ENCODE assay signal across 1 cellular context in the genomic region with DNA sequence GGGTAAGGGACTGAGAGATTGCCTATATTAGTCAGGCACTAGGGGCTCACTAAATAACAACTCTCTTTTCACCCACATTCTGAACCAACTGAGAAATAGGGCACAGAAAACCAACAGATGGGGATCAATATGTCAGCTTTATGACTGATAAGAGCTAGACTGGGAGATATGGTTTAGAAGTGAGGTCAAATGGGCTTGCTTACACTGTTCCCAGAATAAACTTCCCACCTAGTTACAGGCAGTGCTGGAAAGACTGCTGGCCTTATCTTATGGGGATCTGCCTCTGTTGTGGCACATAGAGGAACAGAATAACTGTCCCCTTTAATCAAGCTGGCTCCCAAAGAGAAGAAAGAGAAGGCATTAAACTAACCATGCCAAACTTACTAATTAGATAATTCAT.
TF ChIP-seq lines count a peak whose summit lies in the region.

No MANE protein-coding gene starts in this region.

TF ChIP-seq in SK-N-SH treated with all-trans-retinoic acid at 6 μM for 48 hours, 23 proteins besides CTCF, POLR2A, EP300 and RAD21 (continued from another document):
- no peak for TF ChIP-seq PATZ1 (CRISPR knock-in tag; IDR thresholded peaks at IDR 0.05; ENCODE audit: borderline replicate concordance)
- TF ChIP-seq ZNF70 (CRISPR knock-in tag; IDR thresholded peaks at IDR 0.05): no peak
- no peak for TF ChIP-seq PPARA (CRISPR knock-in tag; IDR thresholded peaks at IDR 0.05; ENCODE audit: borderline replicate concordance)
- TF ChIP-seq TSHZ2 (CRISPR knock-in tag; IDR thresholded peaks at IDR 0.05): no peak
- TF ChIP-seq TCF4 (CRISPR knock-in tag; IDR thresholded peaks at IDR 0.05; ENCODE audit: borderline replicate concordance): no peak
- TF ChIP-seq ZC3H10 (CRISPR knock-in tag; IDR thresholded peaks at IDR 0.05): no peak
- TF ChIP-seq CSRNP3 (CRISPR knock-in tag; IDR thresholded peaks at IDR 0.05): no peak
- no peak for TF ChIP-seq ISL1 (CRISPR knock-in tag; IDR thresholded peaks at IDR 0.05)
- TF ChIP-seq ARNTL (CRISPR knock-in tag; IDR thresholded peaks at IDR 0.05; ENCODE audit: borderline replicate concordance, low read depth): no peak
- no peak for TF ChIP-seq BACH2 (CRISPR knock-in tag; IDR thresholded peaks at IDR 0.05; ENCODE audit: borderline replicate concordance)
TF ChIP-seq in SK-N-SH treated with all-trans-retinoic acid at 6 μM for 48 hours: peak in this region for 0.
